In the genomic region with DNA sequence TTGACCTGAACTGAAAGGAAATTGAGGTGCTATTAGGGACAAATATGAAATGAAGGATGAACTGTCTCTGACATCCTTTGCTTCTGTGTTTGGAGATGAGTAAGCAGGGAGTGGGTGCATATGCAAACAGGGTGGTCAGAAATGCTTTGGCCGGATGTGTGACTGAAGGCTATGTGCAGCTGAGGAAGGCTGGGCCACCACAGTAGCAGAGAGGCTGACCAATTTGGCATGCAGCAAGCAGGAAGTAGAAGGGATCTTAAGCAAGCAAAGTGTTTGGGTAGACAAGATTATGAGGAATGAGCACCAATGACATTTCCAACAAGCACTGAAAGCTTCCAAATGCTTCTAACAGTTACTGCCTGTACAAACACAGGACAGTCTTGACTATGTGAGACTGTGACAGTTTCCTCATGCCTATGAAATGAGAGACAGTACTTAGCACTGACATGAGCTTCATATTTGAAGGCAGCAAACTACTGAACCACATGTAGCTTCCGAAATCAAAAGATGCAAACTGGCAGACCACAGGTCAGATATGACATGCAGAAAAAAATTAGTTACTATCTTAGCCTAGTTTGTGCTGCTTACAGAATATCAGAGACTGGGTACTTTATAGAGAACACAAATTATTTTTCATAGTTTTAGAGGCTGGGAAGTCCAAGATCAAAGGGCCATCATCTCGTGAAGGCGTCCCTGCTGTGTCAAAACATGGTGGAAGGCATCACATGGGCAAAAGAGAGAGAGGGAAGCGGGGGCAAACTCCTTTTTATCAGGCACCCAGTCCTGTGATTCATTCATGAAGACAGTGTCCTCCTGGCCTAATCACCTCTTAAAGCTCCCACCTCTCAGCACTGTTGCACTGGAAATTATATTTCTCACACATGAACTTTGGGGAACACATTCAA, we compare ENCODE assay signal across 8 cellular contexts. TPM values are rescaled to one million over a fixed set of nuclear protein-coding genes. Genes with fewer than 3 reads are reported as not detected.
DNase-seq lines count a peak whose midpoint lies in the region; ATAC-seq and TF ChIP-seq lines count a peak whose summit lies in the region.

No MANE protein-coding gene starts in this region.

- TF ChIP-seq CTCF in GM20000 (IDR thresholded peaks at IDR 0.05; ENCODE audit: extremely low read depth, missing control alignments) = no peak

- no peak overlapping the region for H4K91ac ChIP-seq in trophoblast cell (ENCODE audit: low read depth, low read length)

- no peaks in the 10 kb centered on the region for H3K27me3 ChIP-seq in trophoblast cell (ENCODE audit: insufficient read depth, low read length)

- no peak overlapping the region for H2BK5ac ChIP-seq in trophoblast cell (ENCODE audit: low read depth, low read length, poor library complexity)

- no peak overlapping the region for H2AFZ ChIP-seq in trophoblast cell (ENCODE audit: insufficient read depth, low read length, poor library complexity)

- H3K4me3 ChIP-seq in trophoblast cell (ENCODE audit: low read depth, low read length) = no peak overlapping the region

- peaks cover 9% of the 10 kb centered on the region for H3K79me2 ChIP-seq in trophoblast cell (ENCODE audit: control insufficient read depth, insufficient read depth, low read length, poor library complexity)

- no peaks in the 10 kb centered on the region for H3K9me3 ChIP-seq in trophoblast cell (ENCODE audit: insufficient read depth, low read depth, low read length)

- H3K14ac ChIP-seq in trophoblast cell (ENCODE audit: low read length) = no peak overlapping the region

- no peak overlapping the region for H3K9ac ChIP-seq in trophoblast cell (ENCODE audit: low read length)

- H3K18ac ChIP-seq in trophoblast cell (ENCODE audit: low read length) = no peak overlapping the region

- H3K4me2 ChIP-seq in trophoblast cell (ENCODE audit: low read length) = no peak overlapping the region

- H3K4me1 ChIP-seq in trophoblast cell (ENCODE audit: control insufficient read depth in 1 of 2, insufficient read depth in 2 of 2, low read length in 2 of 2) = peaks cover 0 to 3% of the 10 kb centered on the region in 2 experiments

- no peak overlapping the region for H2AK5ac ChIP-seq in trophoblast cell (ENCODE audit: low read length)

- DNase-seq in GM04504 (ENCODE audit: low read depth) = peak; percentile 77
- peak; percentile 83 for DNase-seq in GM20000 (ENCODE audit: low spot score)
- DNase-seq in UCSD-AML1 (lab: John Stamatoyannopoulos, UW; ENCODE audit: unreplicated experiment) = peak; percentile 69
- DNase-seq in globus pallidus (ENCODE audit: low spot score) = peak; percentile 39
- DNase-seq in stimulated activated CD8-positive, alpha-beta memory T cell treated with anti-CD3 and anti-CD28 coated beads, Interleukin-15, amount 100 ng/mL, for 1 hour (ENCODE audit: low read depth) = peak; percentile 7
- DNase-seq in COLO668 (lab: John Stamatoyannopoulos, UW; ENCODE audit: unreplicated experiment) = no peak
- DNase-seq in trophoblast cell = no peak

- H3K36me3 ChIP-seq in trophoblast cell (ENCODE audit: control insufficient read depth in 1 of 2, insufficient read depth in 2 of 2, low read length in 2 of 2) = peaks cover 2 to 5% of the 10 kb centered on the region in 2 experiments

- peak; percentile 73 for ATAC-seq in HG03565 (IDR thresholded peaks at IDR 0.05; ENCODE audit: unreplicated experiment)

- no peak overlapping the region for H4K8ac ChIP-seq in trophoblast cell (ENCODE audit: low read depth, low read length)

- no peak overlapping the region for H2BK12ac ChIP-seq in trophoblast cell (ENCODE audit: low read length)

- peaks cover 14% of the 10 kb centered on the region for H3K79me1 ChIP-seq in trophoblast cell (ENCODE audit: low read length)

- H4K12ac ChIP-seq in trophoblast cell (ENCODE audit: low read depth, low read length) = no peak overlapping the region

- no peak overlapping the region for H3K4ac ChIP-seq in trophoblast cell (ENCODE audit: low read depth, low read length)

- no peak overlapping the region for H3K23ac ChIP-seq in trophoblast cell (ENCODE audit: low read length)

- WGBS in trophoblast cell (ENCODE audit: extremely low coverage, insufficient coverage, insufficient read length) = no CpG with 5 or more reads among the region's 5 CpGs

- no peak overlapping the region for H2BK120ac ChIP-seq in trophoblast cell (ENCODE audit: insufficient read depth, low read length, poor library complexity)

- H3K27ac ChIP-seq in trophoblast cell (ENCODE audit: low read depth, low read length) = no peak overlapping the region

RNA-seq across cellular contexts. Expression of gene ACTR3, which starts 3.2 kb away (rescaled TPM):
- 203 and 209 TPM in 2 replicates for polyA plus RNA-seq in trophoblast cell (2013)

Comparison
In these comparisons a context has a peak if more than half of its experiments do, and no peak if none do; other contexts are left out.
1. DNase-seq: peak in GM04504 (single experiment), GM20000 (single experiment), UCSD-AML1 (single experiment), globus pallidus (single experiment) and stimulated activated CD8-positive, alpha-beta memory T cell treated with anti-CD3 and anti-CD28 coated beads, Interleukin-15, amount 100 ng/mL, for 1 hour (single experiment); none in COLO668 (single experiment) and trophoblast cell (0 of 2).